Comparison of ENCODE assay signal across 9 cellular contexts in genomic region chr1:175742790-175743459, GRCh38. TPM values are rescaled to one million over a fixed set of nuclear protein-coding genes. Genes with fewer than 3 reads are reported as not detected.
DNase-seq lines count a peak whose midpoint lies in the region; ATAC-seq, FAIRE-seq and TF ChIP-seq lines count a peak whose summit lies in the region.
"Had no signal": no experiment of that assay in that cellular context is flagged by ENCODE, and none has a peak within 500 bp of the region (broad histone marks: within the 10 kb centered on the region; RNA-seq: fewer than 3 reads in every experiment).

No MANE protein-coding gene starts in this region.

- no peak overlapping the region for H3K18ac ChIP-seq in IMR-90 (ENCODE audit: low read depth, low read length)

- H4K5ac ChIP-seq in IMR-90 (ENCODE audit: low read depth, low read length): no peak overlapping the region

- TF ChIP-seq CTCF in IMR-90 (conservative IDR thresholded peaks at IDR 0.05; ENCODE audit: low read depth, low read length): no peak
- no peak for TF ChIP-seq CTCF in D721Med (IDR thresholded peaks at IDR 0.05; ENCODE audit: insufficient read depth, missing control alignments)

- no peak overlapping the region for H3K27ac ChIP-seq in IMR-90 (ENCODE audit: insufficient read depth, low read length)

- no peak for FAIRE-seq in D721Med (lab: Jason Lieb, UNC)
- FAIRE-seq: G401.6 had no signal

- in situ Hi-C loops in IMR-90 (cut with MboI; ENCODE audit: low sequenced_read_pairs): no loop called here

- no peak overlapping the region for H2BK5ac ChIP-seq in IMR-90 (ENCODE audit: low read depth, low read length, poor library complexity, severe bottlenecking)

- H2BK20ac ChIP-seq in IMR-90 (ENCODE audit: low read depth, low read length): no peak overlapping the region

- H3K14ac ChIP-seq in IMR-90 (replicated peaks; ENCODE audit: low read depth, low read length): no peak overlapping the region

- H3K4ac ChIP-seq in IMR-90 (ENCODE audit: low read depth, low read length): no peak overlapping the region

- no peak overlapping the region for H4K91ac ChIP-seq in IMR-90 (ENCODE audit: insufficient read depth, low read depth, low read length)

- ATAC-seq in IMR-90 (ENCODE audit: low read depth): peak; percentile 49; the same call in 1 of the 2 replicates
- ATAC-seq in HG02610 (IDR thresholded peaks at IDR 0.05; ENCODE audit: unreplicated experiment): no peak

- H3K27me3 ChIP-seq in IMR-90 (ENCODE audit: control insufficient read depth, insufficient read depth, low read length): no peaks in the 10 kb centered on the region

- H3K79me1 ChIP-seq in IMR-90 (ENCODE audit: low read depth in 1 of 2, low read length in 2 of 2): no peaks in the 10 kb centered on the region

- no peak overlapping the region for H4K8ac ChIP-seq in IMR-90 (ENCODE audit: low read depth in 2 of 2, low read length in 2 of 2)

- H3K4me2 ChIP-seq in IMR-90 (ENCODE audit: low read depth, low read length): no peak overlapping the region

- H3K23ac ChIP-seq in IMR-90 (ENCODE audit: low read depth, low read length): no peak overlapping the region

- no peaks in the 10 kb centered on the region for H3K9me1 ChIP-seq in IMR-90 (ENCODE audit: insufficient read depth, low read length)

- no peak overlapping the region for H2BK15ac ChIP-seq in IMR-90 (ENCODE audit: low read depth, low read length)

- CTCF ChIA-PET in IMR-90 (lab: Yijun Ruan, JAX): no interaction called here

- POLR2A ChIA-PET in IMR-90 (lab: Charles Lee; ENCODE audit: unreplicated experiment): no interaction called here

- WGBS in IMR-90 (ENCODE audit: extremely low coverage in 2 of 2, insufficient read length in 1 of 2), 2 experiments: no CpG with 5 or more reads among the region's 18 CpGs

- H3K9me3 ChIP-seq in IMR-90 (ENCODE audit: control insufficient read depth, insufficient read depth, low read length): peaks cover 5% of the 10 kb centered on the region; the same call in 1 of the 2 replicates

- no peak overlapping the region for H2BK120ac ChIP-seq in IMR-90 (ENCODE audit: low read depth, low read length)

- intact Hi-C loops in IMR-90 (cut with micrococcal nuclease): no loop called here

- no peak overlapping the region for H3K4me3 ChIP-seq in IMR-90 (ENCODE audit: insufficient read depth, low read depth, low read length)

- TF ChIP-seq RAD21 in IMR-90 (IDR thresholded peaks at IDR 0.05; ENCODE audit: low read length): no peak

- dilution Hi-C loops in IMR-90 (cut with HindIII; ENCODE audit: low sequenced_read_pairs, unreplicated experiment): no loop called here

- H3K9ac ChIP-seq in IMR-90 (ENCODE audit: low read depth, low read length): no peak overlapping the region

- no peaks in the 10 kb centered on the region for H3K4me1 ChIP-seq in IMR-90 (ENCODE audit: control insufficient read depth, insufficient read depth, low read length)

- H4K20me1 ChIP-seq in IMR-90 (ENCODE audit: insufficient read depth, low read length): no peaks in the 10 kb centered on the region

- DNase-seq in AG08396 (ENCODE audit: low spot score) (peak; percentile 8), IMR-90 (peak; percentile 16), amniotic epithelial cell (ENCODE audit: low read depth) (peak; percentile 1), iPS-NIHi11 (ENCODE audit: low spot score) (peak; percentile 86), NCI-H187 (lab: John Stamatoyannopoulos, UW) (no peak), D721Med (ENCODE audit: insufficient read length, low spot score) (no peak), NCI-H2171 treated with DMSO at 0.1 percent for 48 hours (lab: John Stamatoyannopoulos, UW) (no peak)

- no peak overlapping the region for H2AFZ ChIP-seq in IMR-90 (replicated peaks; ENCODE audit: low read length, poor library complexity)

- no peak overlapping the region for H2AK5ac ChIP-seq in IMR-90 (ENCODE audit: low read depth, low read length)

- no peaks in the 10 kb centered on the region for H3K36me3 ChIP-seq in IMR-90 (ENCODE audit: control insufficient read depth, insufficient read depth, low read length)

- no peak overlapping the region for H3K56ac ChIP-seq in IMR-90 (ENCODE audit: extremely low read depth, insufficient read depth, low read length)

- no peak overlapping the region for H2AK9ac ChIP-seq in IMR-90 (replicated peaks; ENCODE audit: low read depth, low read length, poor library complexity)

- TF ChIP-seq POLR2A in IMR-90 (IDR thresholded peaks at IDR 0.05; ENCODE audit: low read depth, low read length): no peak

- no TSS peak for BruUV-seq in IMR-90 (replicated peaks; lab: Mats Ljungman, UMichigan)

TF ChIP-seq in IMR-90, 13 proteins besides CTCF, POLR2A, EP300 and RAD21:
- TF ChIP-seq SMC3 (IDR thresholded peaks at IDR 0.05; ENCODE audit: low read depth, low read length) (no peak), FOS (IDR thresholded peaks at IDR 0.05; ENCODE audit: low read depth, low read length) (no peak), ELK1 (IDR thresholded peaks at IDR 0.05; ENCODE audit: borderline replicate concordance, low read depth, low read length) (no peak), USF2 (IDR thresholded peaks at IDR 0.05; ENCODE audit: low read depth, low read length) (no peak), BHLHE40 (IDR thresholded peaks at IDR 0.05; ENCODE audit: low read depth, low read length) (no peak), NFE2L2 (IDR thresholded peaks at IDR 0.05; ENCODE audit: low read depth, low read length) (no peak), RCOR1 (IDR thresholded peaks at IDR 0.05; ENCODE audit: insufficient replicate concordance, low read length) (no peak), RFX5 (IDR thresholded peaks at IDR 0.05; ENCODE audit: low read depth, low read length) (no peak), MXI1 (IDR thresholded peaks at IDR 0.05; ENCODE audit: borderline replicate concordance, low read depth, low read length) (no peak)

RNA-seq across cellular contexts. Expression of gene TNR, which starts 0.5 kb away (rescaled TPM):
- not detected in 2 replicates for total RNA-seq in IMR-90 (2012; rRNA removed)
- polyA plus RNA-seq in IMR-90 (2012; rRNA removed): not detected in 2 replicates
- not detected in 2 replicates for polyA plus RNA-seq in IMR-90 (2012; cell fraction: cytosol; rRNA removed)
- polyA plus RNA-seq in IMR-90 (2012; cell fraction: nucleus; rRNA removed; ENCODE audit: low replicate concordance): not detected in 2 replicates

Comparison
In these comparisons a context has a peak if more than half of its experiments do, and no peak if none do; other contexts are left out.
1. DNase-seq: peak in AG08396 (single experiment), IMR-90 (single experiment), amniotic epithelial cell (single experiment) and iPS-NIHi11 (single experiment); none in NCI-H187 (0 of 2), D721Med (single experiment) and NCI-H2171 treated with DMSO at 0.1 percent for 48 hours (single experiment).